In genomic region chr11:34255101-34255500, GRCh38 we compare ENCODE assay signal across 19 cellular contexts.
DNase-seq lines count a peak whose midpoint lies in the region; ATAC-seq and TF ChIP-seq lines count a peak whose summit lies in the region.
"Had no signal": no experiment of that assay in that cellular context is flagged by ENCODE, and none has a peak within 500 bp of the region (broad histone marks: within the 10 kb centered on the region; RNA-seq: fewer than 3 reads in every experiment).

No MANE protein-coding gene starts in this region.

- H3K27ac ChIP-seq in endodermal cell (ENCODE audit: low read depth, low read length) = no peak overlapping the region
- H3K27ac ChIP-seq: 22Rv1; A549; BLaER1 treated with 17β-estradiol and CSF1 and Interleukin-3, amounts not matched to agents 10 nM and 100 nM; C4-2B had no signal

- intact Hi-C loops in Right ventricle myocardium inferior (cut with DNase I) = no loop called here

- peaks cover 7% of the 10 kb centered on the region for H3K4me1 Mint-ChIP-seq in endodermal cell
- H3K4me1 Mint-ChIP-seq in progenitor cell of endocrine pancreas (ENCODE audit: low read depth) = peaks cover 43% of the 10 kb centered on the region
- peaks cover 31% of the 10 kb centered on the region for H3K4me1 Mint-ChIP-seq in stimulated activated memory B cell treated with anti-CD40 and anti-IgM and Interleukin-4, amounts not matched to agents 10 μg/mL and 1 μg/mL and 100 μg/mL, for 72 hours

- no peak for ATAC-seq in stimulated activated memory B cell treated with anti-CD40 and anti-IgM and Interleukin-4, amounts not matched to agents 10 μg/mL and 1 μg/mL and 100 μg/mL, for 72 hours
- ATAC-seq in Right ventricle myocardium inferior = no peak
- ATAC-seq: A549; CD8-positive, alpha-beta T cell; GM12878 had no signal

- H3K27ac Mint-ChIP-seq in endodermal cell = no peak overlapping the region
- H3K27ac Mint-ChIP-seq in progenitor cell of endocrine pancreas = no peak overlapping the region
- H3K27ac Mint-ChIP-seq in stimulated activated memory B cell treated with anti-CD40 and anti-IgM and Interleukin-4, amounts not matched to agents 10 μg/mL and 1 μg/mL and 100 μg/mL, for 72 hours = no peak overlapping the region
- H3K27ac Mint-ChIP-seq: B cell; CD4-positive, alpha-beta T cell; CD8-positive, alpha-beta T cell had no signal

- no peaks in the 10 kb centered on the region for H3K36me3 ChIP-seq in endodermal cell (ENCODE audit: control insufficient read depth, insufficient read depth, low read length)
- H3K36me3 ChIP-seq: BLaER1 treated with 17β-estradiol and CSF1 and Interleukin-3, amounts not matched to agents 10 nM and 100 nM had no signal

- H3K27me3 Mint-ChIP-seq in endodermal cell (ENCODE audit: insufficient read depth) (peaks cover 70% of the 10 kb centered on the region), progenitor cell of endocrine pancreas (no peaks in the 10 kb centered on the region)
- H3K27me3 Mint-ChIP-seq in stimulated activated memory B cell treated with anti-CD40 and anti-IgM and Interleukin-4, amounts not matched to agents 10 μg/mL and 1 μg/mL and 100 μg/mL, for 72 hours = no peaks in the 10 kb centered on the region
- H3K27me3 Mint-ChIP-seq: B cell had no signal

- TF ChIP-seq CTCF in endodermal cell (conservative IDR thresholded peaks at IDR 0.05) = no peak
- no peak for TF ChIP-seq CTCF in progenitor cell of endocrine pancreas (IDR thresholded peaks at IDR 0.05; ENCODE audit: unreplicated experiment)

- no peaks in the 10 kb centered on the region for H3K4me1 ChIP-seq in endodermal cell (ENCODE audit: control insufficient read depth, insufficient read depth, low read length)
- H3K4me1 ChIP-seq: Caco-2 had no signal

- peaks cover 58% of the 10 kb centered on the region for H3K27me3 ChIP-seq in endodermal cell (ENCODE audit: control insufficient read depth, insufficient read depth, low read length, poor library complexity, severe bottlenecking)
- H3K27me3 ChIP-seq: BLaER1 treated with 17β-estradiol and CSF1 and Interleukin-3, amounts not matched to agents 10 nM and 100 nM had no signal

- WGBS in endodermal cell (ENCODE audit: insufficient coverage in 1 of 2, insufficient read length in 1 of 2), 2 experiments = 47 to 50% methylated on average over 2 of the region's 2 CpGs

- H3K36me3 Mint-ChIP-seq in endodermal cell (ENCODE audit: low read depth) (no peaks in the 10 kb centered on the region), progenitor cell of endocrine pancreas (ENCODE audit: insufficient read depth) (no peaks in the 10 kb centered on the region)
- H3K36me3 Mint-ChIP-seq in stimulated activated memory B cell treated with anti-CD40 and anti-IgM and Interleukin-4, amounts not matched to agents 10 μg/mL and 1 μg/mL and 100 μg/mL, for 72 hours = no peaks in the 10 kb centered on the region
- H3K36me3 Mint-ChIP-seq: CD8-positive, alpha-beta T cell had no signal

- no peak overlapping the region for H3K4me3 ChIP-seq in endodermal cell (ENCODE audit: low read length)
- H3K4me3 ChIP-seq: A549; BLaER1 treated with 17β-estradiol and CSF1 and Interleukin-3, amounts not matched to agents 10 nM and 100 nM; GM12878 had no signal

- DNase-seq in ELF-1 (ENCODE audit: low read depth, low spot score) = peak; percentile 52
- peak; percentile 70 for DNase-seq in endodermal cell
- DNase-seq in progenitor cell of endocrine pancreas (ENCODE audit: low spot score, unreplicated experiment) = no peak
- DNase-seq in SHP77 (lab: John Stamatoyannopoulos, UW) = no peak
- DNase-seq in Right ventricle myocardium inferior (ENCODE audit: missing footprints) = no peak
- DNase-seq: AML-193; Caco-2; Calu3; CD4-positive, alpha-beta T cell; CD8-positive, alpha-beta T cell; DMS79 treated with DMSO at 0.1 percent for 48 hours; GDM1 had no signal

- H3K9me3 ChIP-seq in endodermal cell (ENCODE audit: control insufficient read depth, low read length) = no peaks in the 10 kb centered on the region
- H3K9me3 ChIP-seq: A549; BLaER1 treated with 17β-estradiol and CSF1 and Interleukin-3, amounts not matched to agents 10 nM and 100 nM; Caco-2 had no signal

- H3K9ac ChIP-seq in endodermal cell (ENCODE audit: extremely low read depth, low read length, poor library complexity, severe bottlenecking) = no peak overlapping the region
- H3K9ac ChIP-seq: BLaER1 treated with 17β-estradiol and CSF1 and Interleukin-3, amounts not matched to agents 10 nM and 100 nM had no signal

- H3K4me3 Mint-ChIP-seq in endodermal cell (no peak overlapping the region), progenitor cell of endocrine pancreas (ENCODE audit: low read depth) (peak overlapping the region; percentile 23)
- H3K4me3 Mint-ChIP-seq in stimulated activated memory B cell treated with anti-CD40 and anti-IgM and Interleukin-4, amounts not matched to agents 10 μg/mL and 1 μg/mL and 100 μg/mL, for 72 hours = no peak overlapping the region
- H3K4me3 Mint-ChIP-seq: B cell; CD4-positive, alpha-beta T cell; CD8-positive, alpha-beta T cell had no signal

- no peaks in the 10 kb centered on the region for H3K9me3 Mint-ChIP-seq in endodermal cell
- no peaks in the 10 kb centered on the region for H3K9me3 Mint-ChIP-seq in progenitor cell of endocrine pancreas (ENCODE audit: low read depth)
- H3K9me3 Mint-ChIP-seq in stimulated activated memory B cell treated with anti-CD40 and anti-IgM and Interleukin-4, amounts not matched to agents 10 μg/mL and 1 μg/mL and 100 μg/mL, for 72 hours = no peaks in the 10 kb centered on the region
- H3K9me3 Mint-ChIP-seq: CD4-positive, alpha-beta T cell; CD8-positive, alpha-beta T cell had no signal

Comparison
In these comparisons a context has a peak if more than half of its experiments do, and no peak if none do; other contexts are left out.
1. DNase-seq: peak in ELF-1 (single experiment) and endodermal cell (single experiment); none in progenitor cell of endocrine pancreas (single experiment), SHP77 (0 of 2) and Right ventricle myocardium inferior (single experiment).